28 cellular contexts compared by ENCODE assay signal in the genomic region with DNA sequence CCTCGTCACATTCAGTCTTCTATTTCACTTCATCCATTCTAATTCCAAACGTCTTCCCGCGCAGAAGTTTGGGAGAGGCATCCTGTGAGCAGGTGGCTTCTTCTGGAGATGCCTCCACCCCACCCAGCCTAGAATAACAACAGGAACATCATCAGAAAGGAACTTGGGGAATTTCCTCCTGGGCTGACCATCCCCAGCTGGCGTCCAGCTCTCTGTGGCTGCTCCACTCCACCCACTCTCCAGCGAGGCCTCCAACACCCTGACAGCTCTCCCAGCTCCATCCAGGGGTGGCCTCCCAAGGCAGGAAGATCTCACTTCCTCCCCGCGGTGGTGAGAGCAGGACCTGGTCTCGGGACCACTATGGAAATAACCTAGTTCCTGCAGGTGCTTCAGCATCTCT. TPM values are rescaled to one million over a fixed set of nuclear protein-coding genes. Genes with fewer than 3 reads are reported as not detected.
"Had no signal": no experiment of that assay in that cellular context is flagged by ENCODE, and none has a peak within 500 bp of the region (broad histone marks: within the 10 kb centered on the region; RNA-seq: fewer than 3 reads in every experiment).

No MANE protein-coding gene starts in this region.

- H3K4me1 Mint-ChIP-seq: activated CD4-positive, alpha-beta T cell treated with anti-CD3 and anti-CD28 coated beads for 36 hours had no signal

- DNase-seq: activated CD4-positive, alpha-beta T cell treated with anti-CD3 and anti-CD28 coated beads for 36 hours; activated CD4-positive, CD25-positive, alpha-beta regulatory T cell; activated naive CD4-positive, alpha-beta T cell; activated T-cell treated with anti-CD3 and anti-CD28 coated beads for 4 hours; activated T-cell treated with anti-CD3 and anti-CD28 coated beads, Interleukin-2, amount 50 U/mL, for 72 hours; adrenal gland; brain microvascular endothelial cell; effector CD8-positive, alpha-beta T cell; left ventricle myocardium inferior; mesendoderm; occipital lobe; right cardiac atrium; spleen; stimulated activated naive CD4-positive, alpha-beta T cell; T-helper 1 cell had no signal

- H3K79me2 ChIP-seq: parathyroid adenoma had no signal

- H3K4me3 Mint-ChIP-seq: activated CD4-positive, alpha-beta T cell treated with anti-CD3 and anti-CD28 coated beads for 36 hours; activated T-cell treated with anti-CD3 and anti-CD28 coated beads, Interleukin-2, amount 50 U/mL, for 72 hours; central memory CD8-positive, alpha-beta T cell; T-helper 2 cell treated with Interferon-gamma antibody and Interleukin-4, amounts not matched to agents 5 μg/mL and 100 μg/mL, for 36 hours had no signal

- H3K27ac ChIP-seq: adrenal gland, brain microvascular endothelial cell, left ventricle myocardium inferior, parathyroid adenoma, spleen, tibial nerve had no signal

- FAIRE-seq: colon, endometrium, frontal cortex, islet of Langerhans had no signal

- ATAC-seq: activated CD4-positive, alpha-beta T cell treated with anti-CD3 and anti-CD28 coated beads for 36 hours; activated naive CD4-positive, alpha-beta T cell treated with anti-CD3 and anti-CD28 coated beads, Interleukin-2, amount 50 U/mL, for 72 hours; activated T-cell treated with anti-CD3 and anti-CD28 coated beads, Interleukin-2, amount 50 U/mL, for 72 hours; right cardiac atrium had no signal

- H3K27ac Mint-ChIP-seq: activated CD4-positive, alpha-beta T cell treated with anti-CD3 and anti-CD28 coated beads for 36 hours; activated naive CD4-positive, alpha-beta T cell treated with anti-CD3 and anti-CD28 coated beads, Interleukin-2, amount 50 U/mL, for 72 hours; activated T-cell treated with anti-CD3 and anti-CD28 coated beads, Interleukin-2, amount 50 U/mL, for 72 hours; T-helper 2 cell treated with Interferon-gamma antibody and Interleukin-4, amounts not matched to agents 5 μg/mL and 100 μg/mL, for 36 hours had no signal

- H2AFZ ChIP-seq: parathyroid adenoma had no signal

- H3K9ac ChIP-seq: parathyroid adenoma had no signal

- H3K4me3 ChIP-seq: adrenal gland, left ventricle myocardium inferior, lung, tibial nerve had no signal

- H3K36me3 ChIP-seq: adrenal gland, brain microvascular endothelial cell, left ventricle myocardium inferior, spleen, tibial nerve had no signal

- H3K4me1 ChIP-seq: adrenal gland, left ventricle myocardium inferior, parathyroid adenoma, tibial nerve had no signal

- H3K36me3 Mint-ChIP-seq: activated naive CD4-positive, alpha-beta T cell treated with anti-CD3 and anti-CD28 coated beads, Interleukin-2, amount 50 U/mL, for 72 hours had no signal

- H3K9me3 ChIP-seq: adrenal gland, left ventricle myocardium inferior, spleen, tibial nerve had no signal

- H3K9me3 Mint-ChIP-seq: activated naive CD4-positive, alpha-beta T cell treated with anti-CD3 and anti-CD28 coated beads, Interleukin-2, amount 50 U/mL, for 72 hours; activated T-cell treated with anti-CD3 and anti-CD28 coated beads, Interleukin-2, amount 50 U/mL, for 72 hours; central memory CD8-positive, alpha-beta T cell; T-helper 2 cell treated with Interferon-gamma antibody and Interleukin-4, amounts not matched to agents 5 μg/mL and 100 μg/mL, for 36 hours had no signal

- H3K27me3 Mint-ChIP-seq: central memory CD8-positive, alpha-beta T cell had no signal

- H3K27me3 ChIP-seq: brain microvascular endothelial cell, tibial nerve had no signal

RNA-seq across cellular contexts. Expression of gene C4orf50, which starts 5.5 kb away (rescaled TPM):
- total RNA-seq: epithelial cell of proximal tubule, left ventricle myocardium inferior, pulmonary artery endothelial cell had no signal
- polyA plus RNA-seq: aorta had no signal
